In the genomic region with DNA sequence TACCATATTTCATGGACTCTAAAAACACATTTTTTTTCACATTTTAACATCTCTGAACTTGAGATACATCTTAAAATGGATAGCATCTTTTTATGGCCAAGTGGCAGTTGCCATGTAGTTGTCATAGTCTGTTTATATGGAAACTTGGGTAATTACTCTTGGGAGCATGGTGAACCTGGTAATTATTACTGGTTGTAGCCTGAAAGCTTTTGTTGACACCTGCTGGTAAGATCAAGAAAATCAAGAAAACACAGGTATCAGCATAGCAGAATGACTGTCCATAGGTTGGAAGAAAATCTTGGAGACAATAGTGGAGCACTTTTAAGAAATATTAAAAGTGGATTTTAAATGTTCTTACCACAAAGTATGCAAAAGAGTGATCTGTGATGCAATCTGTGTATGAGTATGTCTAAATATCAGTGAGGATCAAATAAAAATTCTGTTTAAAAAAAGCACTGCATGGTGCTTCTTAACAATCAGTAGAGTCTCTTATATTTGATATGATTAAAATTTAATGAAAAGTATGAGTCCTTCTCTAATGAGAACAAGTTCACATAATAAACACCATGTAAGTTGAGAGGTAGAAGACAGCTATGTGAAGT, we compare ENCODE assay signal across 8 cellular contexts. TPM values are rescaled to one million over a fixed set of nuclear protein-coding genes. Genes with fewer than 3 reads are reported as not detected.
DNase-seq lines count a peak whose midpoint lies in the region; ATAC-seq and TF ChIP-seq lines count a peak whose summit lies in the region.

No MANE protein-coding gene starts in this region.

- POLR2A ChIA-PET in PC-3 (lab: Charles Lee; ENCODE audit: unreplicated experiment): no interaction called here
- POLR2A ChIA-PET in T-cell (lab: Charles Lee): no interaction called here

- H3K9me2 ChIP-seq in DOHH2 (replicated peaks; ENCODE audit: control insufficient read depth, low read length) (no peaks in the 10 kb centered on the region), PC-3 (replicated peaks; ENCODE audit: low read length) (no peaks in the 10 kb centered on the region)

- H3K79me2 ChIP-seq in DOHH2 (ENCODE audit: control insufficient read depth, low read length) (no peaks in the 10 kb centered on the region), PC-3 (ENCODE audit: low read length) (no peaks in the 10 kb centered on the region)

- H3K4me3 ChIP-seq in DOHH2 (ENCODE audit: low read length) (no peak overlapping the region), PC-3 (ENCODE audit: low read length) (no peak overlapping the region), H7 (ENCODE audit: insufficient read depth, low read depth, low read length) (no peak overlapping the region)

- H3K9me3 Mint-ChIP-seq in glutamatergic neuron (ENCODE audit: unreplicated experiment) (peaks cover 7% of the 10 kb centered on the region), T-cell (no peaks in the 10 kb centered on the region)

- H3K27me3 ChIP-seq in DOHH2 (ENCODE audit: control insufficient read depth, low read length) (no peaks in the 10 kb centered on the region), PC-3 (ENCODE audit: low read length) (no peaks in the 10 kb centered on the region), H7 (ENCODE audit: control insufficient read depth, insufficient read depth, low read length) (no peaks in the 10 kb centered on the region)

- no peak overlapping the region for H3K4me2 ChIP-seq in DOHH2 (ENCODE audit: low read length)
- no peak overlapping the region for H3K4me2 ChIP-seq in PC-3 (ENCODE audit: low read length)

- no peaks in the 10 kb centered on the region for H3F3A ChIP-seq in DOHH2 (ENCODE audit: control insufficient read depth, insufficient read depth)
- no peaks in the 10 kb centered on the region for H3F3A ChIP-seq in PC-3 (ENCODE audit: low read length, unreplicated experiment)

- no TSS peak for BruUV-seq in PC-3 (replicated peaks; lab: Mats Ljungman, UMichigan)

- H3K27ac Mint-ChIP-seq in glutamatergic neuron (ENCODE audit: unreplicated experiment) (no peak overlapping the region), T-cell (no peak overlapping the region)

- H3K27ac ChIP-seq in DOHH2 (ENCODE audit: low read depth, low read length) (no peak overlapping the region), PC-3 (ENCODE audit: low read length) (no peak overlapping the region)

- H2AFZ ChIP-seq in PC-3 (ENCODE audit: low read length): no peak overlapping the region

- H3K27me3 Mint-ChIP-seq in glutamatergic neuron (ENCODE audit: unreplicated experiment) (no peaks in the 10 kb centered on the region), T-cell (no peaks in the 10 kb centered on the region)

- CTCF ChIA-PET in PC-3 (lab: Charles Lee) (interaction anchor here (0.7 to 1.1 kb wide), 2 partner anchors 41 to 201 kb away, joined by 4 to 5 read pairs; no protein-coding TSS in a partner anchor), T-cell (lab: Charles Lee) (interaction anchor here (0.7 to 2.9 kb wide), 4 partner anchors 201 to 1107 kb away, joined by 3 to 19 read pairs (median 6); no protein-coding TSS in a partner anchor)

- H3K4me3 Mint-ChIP-seq in glutamatergic neuron (ENCODE audit: unreplicated experiment): no peak overlapping the region
- H3K4me3 Mint-ChIP-seq in T-cell: no peak overlapping the region

- H3K36me3 Mint-ChIP-seq in glutamatergic neuron (ENCODE audit: unreplicated experiment): peaks cover 3% of the 10 kb centered on the region
- peaks cover 9% of the 10 kb centered on the region for H3K36me3 Mint-ChIP-seq in T-cell

- H3K36me3 ChIP-seq in DOHH2 (ENCODE audit: control insufficient read depth, low read length) (no peaks in the 10 kb centered on the region), PC-3 (ENCODE audit: low read depth, low read length) (0 out of 2 replicates have a peak, but pooled peaks cover 2% of the 10 kb centered on the region), H7 (replicated peaks; ENCODE audit: control insufficient read depth, insufficient read depth, low read length) (no peaks in the 10 kb centered on the region; the same call in none of the 2 replicates)

- peaks cover 33% of the 10 kb centered on the region for H3K4me1 Mint-ChIP-seq in glutamatergic neuron (ENCODE audit: low read depth, unreplicated experiment)
- H3K4me1 Mint-ChIP-seq in T-cell: no peaks in the 10 kb centered on the region

- peaks cover 4% of the 10 kb centered on the region; the same call in 1 of the 2 replicates for H3K4me1 ChIP-seq in DOHH2 (ENCODE audit: control insufficient read depth, low read length)
- no peaks in the 10 kb centered on the region for H3K4me1 ChIP-seq in PC-3 (ENCODE audit: insufficient read depth, low read length)

- TF ChIP-seq CTCF in DOHH2 (IDR thresholded peaks at IDR 0.05; ENCODE audit: low read depth, low read length, poor library complexity, severe bottlenecking): peak; percentile 43
- peak; percentile 67 for TF ChIP-seq CTCF in PC-3 (conservative IDR thresholded peaks at IDR 0.05; ENCODE audit: low read depth, low read length)
- peak; percentile 16 for TF ChIP-seq CTCF in glutamatergic neuron (IDR thresholded peaks at IDR 0.05; ENCODE audit: partially characterized antibody, unreplicated experiment)

- H3K9me3 ChIP-seq in DOHH2 (ENCODE audit: control insufficient read depth, insufficient read depth, low read length): no peaks in the 10 kb centered on the region
- no peaks in the 10 kb centered on the region for H3K9me3 ChIP-seq in PC-3 (ENCODE audit: low read length)

- DNase-seq in PC-3: peak; percentile 56
- DNase-seq in glutamatergic neuron: no peak
- no peak for DNase-seq in T-cell
- DNase-seq in H7: no peak
- DNase-seq in HK-2 (ENCODE audit: unreplicated experiment): no peak

- no peak overlapping the region for H3K9ac ChIP-seq in PC-3 (ENCODE audit: low read length)

- intact Hi-C loops in PC-3 (cut with micrococcal nuclease): loop anchor here (1.0 to 10.0 kb wide), 4 partner anchors 76 to 306 kb away; a partner anchor contains a TSS

- no peaks in the 10 kb centered on the region for H4K20me1 ChIP-seq in DOHH2 (ENCODE audit: control insufficient read depth, insufficient read depth, low read depth, low read length)
- H4K20me1 ChIP-seq in PC-3 (ENCODE audit: low read length): no peaks in the 10 kb centered on the region

- peak; percentile 84 for ATAC-seq in HG03342 (IDR thresholded peaks at IDR 0.05; ENCODE audit: unreplicated experiment)
- peak; percentile 83 for ATAC-seq in PC-3
- no peak for ATAC-seq in T-cell (replicated peaks in 1 of 4)
- ATAC-seq in GM21515 (IDR thresholded peaks at IDR 0.05; ENCODE audit: unreplicated experiment): no peak

RNA-seq across cellular contexts. Expression of a gene that starts 44.2 kb away (rescaled TPM):
- total RNA-seq in PC-3 (2014; rRNA removed): 12.6 and 24.8 TPM in 2 replicates
- 7.6 TPM for total RNA-seq in glutamatergic neuron (ENCODE audit: unreplicated experiment)
- 1 to 10 TPM in 4 of 5 donors, under 1 TPM in 1; 0.75 to 2.7 (median 2.1) TPM for total RNA-seq in T-cell
- total RNA-seq in H7 (2014; rRNA removed; shearing (Covaris generic)): 14.1 and 16.7 TPM in 2 replicates

Comparison
In these comparisons a context has a peak if more than half of its experiments do, and no peak if none do; other contexts are left out.
1. CTCF ChIP-seq: peak in every context shown above with its lines; median percentile 67 in PC-3; 43 in DOHH2; 16 in glutamatergic neuron.
2. ATAC-seq: peak in HG03342 (single experiment) and PC-3 (single experiment); none in T-cell (0 of 4) and GM21515 (single experiment).